16 cellular contexts compared by ENCODE assay signal in the genomic region with DNA sequence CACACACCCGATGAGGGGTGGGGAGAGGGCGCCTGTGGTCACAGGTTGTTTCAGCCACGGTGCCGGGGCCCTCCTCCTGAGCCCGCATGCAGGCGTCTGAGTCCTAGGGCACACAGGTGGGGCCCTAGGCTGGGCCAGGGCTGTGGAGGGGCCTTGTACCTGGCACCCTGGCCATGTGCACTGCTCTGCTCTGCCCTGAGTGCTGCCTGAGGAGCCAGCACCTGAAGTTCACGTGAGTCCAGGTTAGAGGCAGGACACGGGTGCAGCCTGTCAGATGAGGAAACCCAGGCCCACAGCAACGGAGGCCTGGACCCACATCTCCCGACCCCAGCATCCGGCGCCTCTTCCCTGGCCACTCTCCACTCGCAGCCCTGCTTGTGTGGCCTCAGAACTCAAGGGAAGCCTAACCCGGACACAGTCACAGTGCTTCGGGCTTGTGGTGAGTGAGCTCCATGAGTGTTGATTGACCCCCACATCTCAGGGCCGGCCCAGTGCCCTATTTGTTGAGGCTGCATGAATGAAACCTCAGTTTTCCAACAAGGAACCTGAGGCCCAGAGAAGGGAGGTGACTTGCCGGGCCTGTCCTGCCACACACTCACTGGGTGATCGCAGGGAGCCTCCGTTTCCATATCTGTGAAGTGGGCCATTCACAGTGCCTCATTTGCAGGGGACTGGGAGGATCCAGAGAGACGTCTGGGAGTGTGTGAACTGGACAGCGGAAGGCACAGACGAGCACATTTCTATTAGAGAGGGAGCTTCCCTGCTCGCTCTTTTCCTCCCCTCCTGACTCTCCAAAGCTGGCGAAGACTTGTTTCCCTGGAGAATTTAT. TPM values are rescaled to one million over a fixed set of nuclear protein-coding genes. Genes with fewer than 3 reads are reported as not detected.
DNase-seq lines count a peak whose midpoint lies in the region; ATAC-seq, FAIRE-seq and TF ChIP-seq lines count a peak whose summit lies in the region.
"Had no signal": no experiment of that assay in that cellular context is flagged by ENCODE, and none has a peak within 500 bp of the region (broad histone marks: within the 10 kb centered on the region; RNA-seq: fewer than 3 reads in every experiment).

No MANE protein-coding gene starts in this region.

- no peaks in the 10 kb centered on the region for H3K27me3 Mint-ChIP-seq in stimulated activated naive CD8-positive, alpha-beta T cell treated with anti-CD3 and anti-CD28 coated beads, Interleukin-15, amount 100 ng/mL, for 72 hours

- H3K27ac ChIP-seq in osteoblast (ENCODE audit: low read depth, low read length) (no peak overlapping the region), aorta (ENCODE audit: low read depth in 1 of 2, low read length in 2 of 2) (no peak overlapping the region)
- H3K27ac ChIP-seq: SK-N-MC had no signal

- intact Hi-C loops in aorta (cut with DNase I) = no loop called here

- no peaks in the 10 kb centered on the region for H3K79me2 ChIP-seq in osteoblast (ENCODE audit: insufficient read depth, low read length)

- no peak for TF ChIP-seq CTCF in osteoblast (IDR thresholded peaks at IDR 0.05; ENCODE audit: extremely low read depth, low read depth, low read length)

- H3K4me2 ChIP-seq in osteoblast (ENCODE audit: insufficient read depth, low read length) = no peak overlapping the region

- peak in 1 of 2 donors; percentile 8 for DNase-seq in stimulated activated naive CD8-positive, alpha-beta T cell treated with anti-CD3 and anti-CD28 coated beads, Interleukin-15, amount 100 ng/mL, for 72 hours
- DNase-seq in stimulated activated naive CD8-positive, alpha-beta T cell treated with anti-CD3 and anti-CD28 coated beads, Interleukin-15, Interleukin-2, amounts not matched to agents 100 U/mL and 50 U/mL, for 24 hours = no peak
- DNase-seq in frontal cortex (ENCODE audit: low spot score in 2 of 2) (peak; percentile 14 to 16), osteoblast (ENCODE audit: insufficient read length, low spot score, missing footprints) (peak; percentile 85), aorta (peak; percentile 38 to 63), NCI-H2227 treated with DMSO at 0.1 percent for 48 hours (lab: John Stamatoyannopoulos, UW) (no peak), activated gamma-delta T cell (lab: John Stamatoyannopoulos, UW) (no peak)
- DNase-seq: BE2C; erythroblast; NCI-H1105 treated with DMSO at 0.1 percent for 48 hours; NCI-H748 treated with DMSO at 0.1 percent for 48 hours; occipital lobe; stimulated activated CD4-positive, alpha-beta T cell treated with anti-CD3 and anti-CD28 coated beads, Interleukin-4, amount 100 ng/mL, for 24 hours had no signal

- H3K36me3 ChIP-seq in osteoblast (ENCODE audit: insufficient read depth, low read length) = peaks cover 30% of the 10 kb centered on the region
- no peaks in the 10 kb centered on the region for H3K36me3 ChIP-seq in aorta (ENCODE audit: control insufficient read depth in 1 of 2, insufficient read depth in 2 of 2, low read length in 1 of 2)
- H3K36me3 ChIP-seq: BE2C had no signal

- H3K4me3 ChIP-seq in osteoblast (ENCODE audit: insufficient read depth, low read length) (no peak overlapping the region), aorta (ENCODE audit: low read length in 2 of 2) (no peak overlapping the region)
- H3K4me3 ChIP-seq: SK-N-MC had no signal

- 81% methylated on average over 24 of the region's 24 CpGs for WGBS in aorta, 2 donors

- peaks cover 20% of the 10 kb centered on the region for H3K4me1 Mint-ChIP-seq in stimulated activated naive CD8-positive, alpha-beta T cell treated with anti-CD3 and anti-CD28 coated beads, Interleukin-15, amount 100 ng/mL, for 72 hours

- no peaks in the 10 kb centered on the region for H3K27me3 ChIP-seq in osteoblast (ENCODE audit: insufficient read depth, low read length)
- H3K27me3 ChIP-seq in aorta (ENCODE audit: control insufficient read depth in 1 of 2, insufficient read depth in 2 of 2, low read length in 1 of 2) = no peaks in the 10 kb centered on the region
- H3K27me3 ChIP-seq: BE2C had no signal

- peak; percentile 6 for ATAC-seq in stimulated activated naive CD8-positive, alpha-beta T cell treated with anti-CD3 and anti-CD28 coated beads, Interleukin-15, amount 100 ng/mL, for 72 hours
- no peak for ATAC-seq in stimulated activated naive CD8-positive, alpha-beta T cell treated with anti-CD3 and anti-CD28 coated beads, Interleukin-15, Interleukin-2, amounts not matched to agents 100 U/mL and 50 U/mL, for 24 hours
- no peak for ATAC-seq in aorta (ENCODE audit: low FRiP score)
- ATAC-seq in GM18868 (IDR thresholded peaks at IDR 0.05; ENCODE audit: unreplicated experiment) = no peak

- H3K27ac Mint-ChIP-seq in stimulated activated naive CD8-positive, alpha-beta T cell treated with anti-CD3 and anti-CD28 coated beads, Interleukin-15, amount 100 ng/mL, for 72 hours = no peak overlapping the region
- H3K27ac Mint-ChIP-seq: brain had no signal

- H2AFZ ChIP-seq in osteoblast (ENCODE audit: low read length) = no peak overlapping the region

- no peak for FAIRE-seq in frontal cortex (lab: Jason Lieb, UNC)

- peaks cover 7% of the 10 kb centered on the region for H4K20me1 ChIP-seq in osteoblast (ENCODE audit: insufficient read depth, low read length)

- peaks cover 9% of the 10 kb centered on the region for H3K4me1 ChIP-seq in osteoblast (ENCODE audit: insufficient read depth, low read length)
- no peaks in the 10 kb centered on the region for H3K4me1 ChIP-seq in aorta (ENCODE audit: control insufficient read depth in 1 of 2, insufficient read depth in 2 of 2, low read length in 2 of 2)
- H3K4me1 ChIP-seq: BE2C had no signal

- H3K9me3 ChIP-seq in osteoblast (ENCODE audit: low read depth, low read length) (no peaks in the 10 kb centered on the region), aorta (ENCODE audit: control insufficient read depth, low read length) (no peaks in the 10 kb centered on the region)
- H3K9me3 ChIP-seq: BE2C had no signal

- H3K9me3 Mint-ChIP-seq in stimulated activated naive CD8-positive, alpha-beta T cell treated with anti-CD3 and anti-CD28 coated beads, Interleukin-15, amount 100 ng/mL, for 72 hours = no peaks in the 10 kb centered on the region

- H3K4me3 Mint-ChIP-seq in stimulated activated naive CD8-positive, alpha-beta T cell treated with anti-CD3 and anti-CD28 coated beads, Interleukin-15, amount 100 ng/mL, for 72 hours = no peak overlapping the region
- H3K4me3 Mint-ChIP-seq: brain had no signal

RNA-seq across cellular contexts. Expression of a gene that starts 39.6 kb away (rescaled TPM):
- total RNA-seq in frontal cortex = 5.7 TPM
- 37.7 and 39.1 TPM in 2 replicates for total RNA-seq in osteoblast
- total RNA-seq in aorta = 10 to 100 TPM; 16.8 to 21.2 TPM
- 10 to 100 TPM in 1 of 2 donors, 1 to 10 TPM in 1; 9.0 to 11.1 TPM for polyA plus RNA-seq in aorta

RNA-seq across cellular contexts. Expression of a gene that starts 58.6 kb away (rescaled TPM):
- 4.1 TPM for total RNA-seq in frontal cortex
- total RNA-seq in osteoblast = 48.5 and 69.5 TPM in 2 replicates
- 10 to 100 TPM; 79.3 to 99.6 TPM for total RNA-seq in aorta
- polyA plus RNA-seq in aorta = 10 to 100 TPM; 42.2 to 60.4 TPM

Comparison
In these comparisons a context has a peak if more than half of its experiments do, and no peak if none do; other contexts are left out.
1. DNase-seq: peak in frontal cortex (2 of 2), osteoblast (single experiment) and aorta (2 of 2); none in stimulated activated naive CD8-positive, alpha-beta T cell treated with anti-CD3 and anti-CD28 coated beads, Interleukin-15, Interleukin-2, amounts not matched to agents 100 U/mL and 50 U/mL, for 24 hours (single experiment), NCI-H2227 treated with DMSO at 0.1 percent for 48 hours (single experiment) and activated gamma-delta T cell (single experiment).